ENCODE assay signal across 10 cellular contexts in genomic region chr20:10408427-10408826, GRCh38.
"Had no signal": no experiment of that assay in that cellular context is flagged by ENCODE, and none has a peak within 500 bp of the region (broad histone marks: within the 10 kb centered on the region; RNA-seq: fewer than 3 reads in every experiment).

No MANE protein-coding gene starts in this region.

- H2AFZ ChIP-seq: GM23248, GM23338 had no signal

- H3K27ac ChIP-seq: GM23248 had no signal

- FAIRE-seq: H1 had no signal

- H3K9me3 ChIP-seq: HAP-1 had no signal

- ATAC-seq: GM23338, HCT116 had no signal

- DNase-seq: GM23248, GOT3, H7, H9, HCEC 1CT, HFFc6 had no signal

- H3K9ac ChIP-seq: GM23248 had no signal

- H3K4me3 ChIP-seq: GM23248, GM23338, HAP-1 had no signal

- H3K4me2 ChIP-seq: GM23338 had no signal
